ENCODE assay signal across 8 cellular contexts in genomic region chr2:172233947-172234715, GRCh38.
DNase-seq lines count a peak whose midpoint lies in the region; ATAC-seq and TF ChIP-seq lines count a peak whose summit lies in the region.

No MANE protein-coding gene starts in this region.

- no peaks in the 10 kb centered on the region for H3K36me3 Mint-ChIP-seq in activated B cell treated with CpG ODN at 0.5 μM for 24 hours (ENCODE audit: low read depth)

- TF ChIP-seq CTCF in activated B cell treated with CpG ODN at 0.5 μM for 24 hours (IDR thresholded peaks at IDR 0.05) = no peak
- no peak for TF ChIP-seq CTCF in PC-9 (conservative IDR thresholded peaks at IDR 0.05)

- H2AFZ ChIP-seq in PC-9 = no peak overlapping the region

- POLR2A ChIA-PET in activated B cell treated with CpG ODN at 0.5 μM for 24 hours (lab: Charles Lee) = no interaction called here
- POLR2A ChIA-PET in PC-9 (lab: Charles Lee; ENCODE audit: unreplicated experiment) = no interaction called here

- H4K20me1 ChIP-seq in PC-9 (ENCODE audit: insufficient read depth) = no peaks in the 10 kb centered on the region

- H3K4me2 ChIP-seq in skeletal muscle satellite cell (ENCODE audit: low read length) (peak overlapping the region; percentile 96), PC-9 (no peak overlapping the region)

- H3K4me1 Mint-ChIP-seq in activated B cell treated with CpG ODN at 0.5 μM for 24 hours = peaks cover 18% of the 10 kb centered on the region

- H3K9me3 Mint-ChIP-seq in activated B cell treated with CpG ODN at 0.5 μM for 24 hours = no peaks in the 10 kb centered on the region

- H3K27me3 ChIP-seq in iPS-18a (ENCODE audit: control insufficient read depth, insufficient read depth, low read length) (peaks cover 38% of the 10 kb centered on the region), skeletal muscle satellite cell (ENCODE audit: control insufficient read depth, insufficient read depth, low read length) (peaks cover 27% of the 10 kb centered on the region), PC-9 (ENCODE audit: insufficient read depth, low read depth) (no peaks in the 10 kb centered on the region)

- ATAC-seq in activated B cell treated with CpG ODN at 0.5 μM for 24 hours (ENCODE audit: low read depth) (no peak), GM21619 (IDR thresholded peaks at IDR 0.05; ENCODE audit: unreplicated experiment) (no peak)

- H3K36me3 ChIP-seq in iPS-18a (ENCODE audit: control insufficient read depth, low read depth, low read length) = no peaks in the 10 kb centered on the region
- no peaks in the 10 kb centered on the region for H3K36me3 ChIP-seq in skeletal muscle satellite cell (ENCODE audit: insufficient read depth, low read length)
- H3K36me3 ChIP-seq in PC-9 (ENCODE audit: low read depth) = no peaks in the 10 kb centered on the region

- H3K4me3 ChIP-seq in iPS-18a (ENCODE audit: low read length) = peak overlapping the region; percentile 57
- H3K4me3 ChIP-seq in skeletal muscle satellite cell (ENCODE audit: low read length) = peak overlapping the region; percentile 71
- H3K4me3 ChIP-seq in PC-9 = no peak overlapping the region

- peaks cover 41% of the 10 kb centered on the region for H3K4me1 ChIP-seq in iPS-18a (ENCODE audit: control insufficient read depth, low read depth, low read length)
- peaks cover 24% of the 10 kb centered on the region for H3K4me1 ChIP-seq in skeletal muscle satellite cell (ENCODE audit: control insufficient read depth, insufficient read depth, low read length)
- H3K4me1 ChIP-seq in PC-9 (replicated peaks; ENCODE audit: insufficient read depth) = peaks cover 39% of the 10 kb centered on the region

- no peak overlapping the region for H3K27ac Mint-ChIP-seq in activated B cell treated with CpG ODN at 0.5 μM for 24 hours

- CTCF ChIA-PET in activated B cell treated with CpG ODN at 0.5 μM for 24 hours (lab: Charles Lee) (no interaction called here), PC-9 (lab: Charles Lee) (no interaction called here)

- BruUV-seq in PC-9 (replicated peaks; lab: Mats Ljungman, UMichigan) = no TSS peak

- DNase-seq in NCI-H748 (lab: John Stamatoyannopoulos, UW; ENCODE audit: unreplicated experiment) (peak; percentile 60), NCI-H748 treated with DMSO at 0.1 percent for 48 hours (lab: John Stamatoyannopoulos, UW) (no peak), activated B cell treated with CpG ODN at 0.5 μM for 24 hours (no peak), PC-9 (no peak), mucosa of gallbladder (ENCODE audit: low spot score) (no peak)

- H3K9ac ChIP-seq in iPS-18a (ENCODE audit: low read length) (peak overlapping the region; percentile 42), skeletal muscle satellite cell (ENCODE audit: low read depth, low read length) (no peak overlapping the region)

- no peaks in the 10 kb centered on the region for H3K9me2 ChIP-seq in PC-9 (ENCODE audit: insufficient read depth)

- peak overlapping the region; percentile 69 for H3K4me3 Mint-ChIP-seq in activated B cell treated with CpG ODN at 0.5 μM for 24 hours

- H3K79me2 ChIP-seq in PC-9 (ENCODE audit: low read depth) = no peaks in the 10 kb centered on the region

- H3K9me3 ChIP-seq in iPS-18a (ENCODE audit: control insufficient read depth, low read depth, low read length) = no peaks in the 10 kb centered on the region
- H3K9me3 ChIP-seq in skeletal muscle satellite cell (replicated peaks; ENCODE audit: low read length) = no peaks in the 10 kb centered on the region
- H3K9me3 ChIP-seq in PC-9 (ENCODE audit: insufficient read depth, low read depth) = no peaks in the 10 kb centered on the region

- H3F3A ChIP-seq in PC-9 (ENCODE audit: insufficient read depth, low read depth) = peaks cover 23% of the 10 kb centered on the region

- peaks cover 55% of the 10 kb centered on the region for H3K27me3 Mint-ChIP-seq in activated B cell treated with CpG ODN at 0.5 μM for 24 hours

- intact Hi-C loops in activated B cell treated with CpG ODN at 0.5 μM for 24 hours (cut with micrococcal nuclease) = no loop called here
- intact Hi-C loops in PC-9 (cut with micrococcal nuclease; ENCODE audit: unreplicated experiment) = loop anchor here (5.0 kb wide), 1 partner anchor 108 kb away; no protein-coding TSS in a partner anchor

- H3K27ac ChIP-seq in iPS-18a (ENCODE audit: low read length) = no peak overlapping the region
- H3K27ac ChIP-seq in PC-9 = no peak overlapping the region
